8 cellular contexts compared by ENCODE assay signal in genomic region chr1:86704456-86704971, GRCh38.
A peak's percentile ranks its signal among the peaks of the same experiment; 100 is the strongest.
DNase-seq lines count a peak whose midpoint lies in the region; ATAC-seq lines count a peak whose summit lies in the region.

Gene SH3GLB1 (plus strand): TSS chr1:86704576. CDS start chr1:86704900, 324 bp downstream.

- peak within 1 kb of the TSS; percentile 98 for H3K27ac ChIP-seq in caudate nucleus (ENCODE audit: low read depth, low read length)

- peak; percentile 89 to 91 for DNase-seq in AML-193 (lab: John Stamatoyannopoulos, UW)
- peak; percentile 89 for DNase-seq in NCI-H226
- peak; percentile 85 to 93 (median 90) for DNase-seq in activated CD4-positive, CD25-positive, alpha-beta regulatory T cell (lab: John Stamatoyannopoulos, UW)
- peak in 60 of 61 donors; percentile 38 to 95 (median 82) for DNase-seq in caudate nucleus (lab: John Stamatoyannopoulos, UW)
- DNase-seq in iris pigment epithelial cell (ENCODE audit: low read depth): peak; percentile 87
- peak; percentile 89 for DNase-seq in stimulated activated CD4-positive, alpha-beta T cell treated with anti-CD3 and anti-CD28 coated beads, Interleukin-12 subunit alpha, Interleukin-12 subunit beta, amount 100 ng/mL, for 4 hours

- peak; percentile 85 for ATAC-seq in GM19025 (IDR thresholded peaks at IDR 0.05; ENCODE audit: low read depth, unreplicated experiment)
- ATAC-seq in HG03280 (IDR thresholded peaks at IDR 0.05; ENCODE audit: unreplicated experiment): peak; percentile 89

Comparison
In these comparisons a context has a peak if more than half of its experiments do, and no peak if none do; other contexts are left out.
1. Peak in every context shown above with its lines: DNase-seq, ATAC-seq and H3K27ac ChIP-seq.